Comparison of ENCODE assay signal across 14 cellular contexts in the genomic region with DNA sequence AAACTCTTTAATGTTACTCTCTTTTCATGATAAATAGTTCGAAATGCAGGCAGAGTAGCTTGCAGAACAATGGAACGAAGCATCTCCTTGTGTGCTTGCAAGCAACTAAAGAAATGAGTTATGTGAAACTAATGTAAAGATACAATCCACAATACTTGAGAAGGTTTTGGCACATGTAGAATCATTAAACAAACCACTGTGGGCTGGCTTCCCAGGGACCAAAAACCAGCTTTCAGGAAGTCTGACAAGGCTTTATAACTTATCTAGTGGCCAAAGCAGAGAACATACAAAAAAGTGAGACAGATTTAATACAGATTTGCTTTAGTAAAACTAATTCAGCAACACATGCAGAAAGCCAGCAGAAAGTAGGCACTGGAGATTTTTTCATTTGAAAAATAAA.
DNase-seq lines count a peak whose midpoint lies in the region; ATAC-seq and TF ChIP-seq lines count a peak whose summit lies in the region.
"Had no signal": no experiment of that assay in that cellular context is flagged by ENCODE, and none has a peak within 500 bp of the region (broad histone marks: within the 10 kb centered on the region; RNA-seq: fewer than 3 reads in every experiment).

No MANE protein-coding gene starts in this region.

- H3K9ac ChIP-seq in fibroblast of lung (ENCODE audit: insufficient read depth, low read length) = no peak overlapping the region
- H3K9ac ChIP-seq: BLaER1 had no signal

- DNase-seq in MG63 (peak; percentile 4), astrocyte of the cerebellum (ENCODE audit: low read depth) (peak; percentile 84), fibroblast of lung (ENCODE audit: low read depth in 2 of 2) (peak; percentile 68 to 77), coronary artery (ENCODE audit: low spot score) (no peak), SW 1271 (lab: John Stamatoyannopoulos, UW) (no peak), HAP-1 (ENCODE audit: low spot score in 2 of 2) (no peak)
- DNase-seq: Caco-2; CD8-positive, alpha-beta memory T cell; DND-41; GF-D8; H7 had no signal

- TF ChIP-seq CTCF in astrocyte of the cerebellum (IDR thresholded peaks at IDR 0.05; ENCODE audit: low read depth, low read length, missing control alignments) (no peak), fibroblast of lung (conservative IDR thresholded peaks at IDR 0.05 in 1 of 2, IDR thresholded peaks at IDR 0.05 in 1 of 2; ENCODE audit: low read depth in 1 of 2, low read length in 2 of 2) (no peak), coronary artery (IDR thresholded peaks at IDR 0.05) (no peak)

- H3K36me3 ChIP-seq in MG63 (no peaks in the 10 kb centered on the region), fibroblast of lung (ENCODE audit: control insufficient read depth, insufficient read depth, low read length) (no peaks in the 10 kb centered on the region), HAP-1 (replicated peaks) (no peaks in the 10 kb centered on the region)
- H3K36me3 ChIP-seq: BLaER1 had no signal

- H4K20me1 ChIP-seq in fibroblast of lung (ENCODE audit: control insufficient read depth, extremely low read depth, insufficient read depth, low read length) = no peaks in the 10 kb centered on the region
- H4K20me1 ChIP-seq: BLaER1 had no signal

- no peak overlapping the region for H3K4me2 ChIP-seq in fibroblast of lung (ENCODE audit: extremely low read depth, insufficient read depth, low read length)
- H3K4me2 ChIP-seq: A549, BLaER1 had no signal

- H3K9me3 ChIP-seq in MG63 (no peaks in the 10 kb centered on the region), fibroblast of lung (ENCODE audit: control insufficient read depth, insufficient read depth, low read depth, low read length) (no peaks in the 10 kb centered on the region), HAP-1 (no peaks in the 10 kb centered on the region)
- H3K9me3 ChIP-seq: A549, BLaER1, Caco-2 had no signal

- H3K4me1 ChIP-seq in fibroblast of lung (ENCODE audit: control insufficient read depth, extremely low read depth, insufficient read depth, low read length) (no peaks in the 10 kb centered on the region), HAP-1 (no peaks in the 10 kb centered on the region)
- H3K4me1 ChIP-seq: A549, BLaER1, Caco-2 had no signal

- H3K79me2 ChIP-seq in fibroblast of lung (ENCODE audit: control insufficient read depth, insufficient read depth, low read length) = no peaks in the 10 kb centered on the region

- H3K27me3 ChIP-seq in MG63 (no peaks in the 10 kb centered on the region), fibroblast of lung (ENCODE audit: control insufficient read depth, insufficient read depth, low read length) (no peaks in the 10 kb centered on the region), HAP-1 (ENCODE audit: low read depth) (no peaks in the 10 kb centered on the region)
- H3K27me3 ChIP-seq: BLaER1 had no signal

- H3K27ac ChIP-seq in fibroblast of lung (ENCODE audit: insufficient read depth, low read length) (no peak overlapping the region), coronary artery (no peak overlapping the region)
- H3K27ac ChIP-seq: A549, BLaER1 had no signal

- in situ Hi-C loops in astrocyte of the cerebellum (cut with HindIII; ENCODE audit: low sequenced_read_pairs) = no loop called here
- in situ Hi-C loops in HAP-1 (cut with MboI; ENCODE audit: low sequenced_read_pairs) = no loop called here

- no peak overlapping the region for H2AFZ ChIP-seq in fibroblast of lung (ENCODE audit: low read length)

- ATAC-seq in HG03159 (IDR thresholded peaks at IDR 0.05; ENCODE audit: unreplicated experiment) = no peak
- ATAC-seq: A549 had no signal

- no peak overlapping the region for H3K4me3 ChIP-seq in MG63
- no peak overlapping the region for H3K4me3 ChIP-seq in astrocyte of the cerebellum (ENCODE audit: low read depth, low read length)
- H3K4me3 ChIP-seq in fibroblast of lung (replicated peaks in 1 of 4; ENCODE audit: control extremely low read depth in 1 of 4, insufficient read depth in 1 of 4, low read depth in 3 of 4, low read length in 4 of 4) = no peak overlapping the region
- H3K4me3 ChIP-seq in coronary artery = no peak overlapping the region
- no peak overlapping the region for H3K4me3 ChIP-seq in HAP-1
- H3K4me3 ChIP-seq: A549, BLaER1 had no signal

Comparison
In these comparisons a context has a peak if more than half of its experiments do, and no peak if none do; other contexts are left out.
1. DNase-seq: peak in MG63 (single experiment), astrocyte of the cerebellum (single experiment) and fibroblast of lung (2 of 2); none in coronary artery (single experiment), SW 1271 (0 of 2) and HAP-1 (0 of 2).